15 cellular contexts compared by ENCODE assay signal in genomic region chr2:618591-618990, GRCh38. TPM values are rescaled to one million over a fixed set of nuclear protein-coding genes. Genes with fewer than 3 reads are reported as not detected.
DNase-seq lines count a peak whose midpoint lies in the region; ATAC-seq and TF ChIP-seq lines count a peak whose summit lies in the region.
"Had no signal": no experiment of that assay in that cellular context is flagged by ENCODE, and none has a peak within 500 bp of the region (broad histone marks: within the 10 kb centered on the region; RNA-seq: fewer than 3 reads in every experiment).

No MANE protein-coding gene starts in this region.

- 93% methylated on average over 5 of the region's 5 CpGs for WGBS in esophagus muscularis mucosa

- H3K9me3 ChIP-seq in esophagus muscularis mucosa = peaks cover 0 to 16% (median 14%) of the 10 kb centered on the region in 4 donors
- H3K9me3 ChIP-seq: HAP-1 had no signal

- H3K27ac Mint-ChIP-seq in MCF 10A (ENCODE audit: low read depth, unreplicated experiment) = no peak overlapping the region
- H3K27ac Mint-ChIP-seq: CD14-positive monocyte; CD8-positive, alpha-beta T cell had no signal

- no peak for TF ChIP-seq POLR2A in esophagus muscularis mucosa (IDR thresholded peaks at IDR 0.05; ENCODE audit: low read depth)

- intact Hi-C loops in esophagus muscularis mucosa (cut with DNase I) = no loop called here
- intact Hi-C loops in MCF 10A (cut with micrococcal nuclease) = no loop called here

- H3K36me3 ChIP-seq in esophagus muscularis mucosa = no peaks in the 10 kb centered on the region
- H3K36me3 ChIP-seq: HAP-1 had no signal

- H3K36me3 Mint-ChIP-seq in MCF 10A (ENCODE audit: insufficient read depth, unreplicated experiment) = no peaks in the 10 kb centered on the region
- H3K36me3 Mint-ChIP-seq: CD14-positive monocyte; CD8-positive, alpha-beta T cell had no signal

- H3K4me3 Mint-ChIP-seq in MCF 10A (ENCODE audit: unreplicated experiment) = no peak overlapping the region
- H3K4me3 Mint-ChIP-seq: CD14-positive monocyte; CD8-positive, alpha-beta T cell had no signal

- DNase-seq in activated effector memory CD4-positive, alpha-beta T cell treated with anti-CD3 and anti-CD28 coated beads, Interleukin-2, amount 50 U/mL, for 16 hours = peak; percentile 42
- no peak for DNase-seq in activated effector memory CD4-positive, alpha-beta T cell treated with Interleukin-2 at 50 U/mL for 16 hours
- DNase-seq in esophagus muscularis mucosa (ENCODE audit: extremely low spot score) (peak; percentile 78), left lobe of liver (ENCODE audit: low spot score) (peak; percentile 10), MCF 10A (ENCODE audit: unreplicated experiment) (no peak)
- peak; percentile 10 for DNase-seq in stimulated activated CD8-positive, alpha-beta memory T cell treated with anti-CD3 and anti-CD28 coated beads, Interleukin-4, amount 100 ng/mL, for 48 hours
- DNase-seq: COR-L47, DMS153, DMS79 treated with DMSO at 0.1 percent for 48 hours, EL had no signal

- ATAC-seq in left lobe of liver (no peak), GM18511 (IDR thresholded peaks at IDR 0.05; ENCODE audit: unreplicated experiment) (no peak)
- ATAC-seq: CD8-positive, alpha-beta T cell had no signal

- no peak for TF ChIP-seq EP300 in esophagus muscularis mucosa (IDR thresholded peaks at IDR 0.05)

- peaks cover 15% of the 10 kb centered on the region for H3K9me3 Mint-ChIP-seq in MCF 10A (ENCODE audit: unreplicated experiment)

- CTCF ChIA-PET in MCF 10A (lab: Yijun Ruan, JAX) = no interaction called here

- H3K27me3 Mint-ChIP-seq in MCF 10A (ENCODE audit: insufficient read depth, unreplicated experiment) = no peaks in the 10 kb centered on the region

- no peak for TF ChIP-seq CTCF in esophagus muscularis mucosa (IDR thresholded peaks at IDR 0.05)
- no peak for TF ChIP-seq CTCF in MCF 10A (IDR thresholded peaks at IDR 0.05; ENCODE audit: unreplicated experiment)

- no peaks in the 10 kb centered on the region for H3K27me3 ChIP-seq in esophagus muscularis mucosa

- POLR2A ChIA-PET in MCF 10A (lab: Yijun Ruan, JAX) = no interaction called here

- no peak overlapping the region for H3K27ac ChIP-seq in esophagus muscularis mucosa (replicated peaks in 1 of 4)
- H3K27ac ChIP-seq: HL-60 had no signal

- no peaks in the 10 kb centered on the region for H3K4me1 Mint-ChIP-seq in MCF 10A (ENCODE audit: insufficient read depth, unreplicated experiment)
- H3K4me1 Mint-ChIP-seq: CD14-positive monocyte had no signal

- H3K4me3 ChIP-seq in esophagus muscularis mucosa = no peak overlapping the region
- H3K4me3 ChIP-seq: HAP-1 had no signal

- H3K4me1 ChIP-seq in esophagus muscularis mucosa = no peaks in the 10 kb centered on the region
- H3K4me1 ChIP-seq: HAP-1 had no signal

- BruUV-seq in MCF 10A (replicated peaks; lab: Mats Ljungman, UMichigan) = no TSS peak

RNA-seq across cellular contexts. Expression of gene TMEM18, which starts 58.6 kb away (rescaled TPM):
- 10 to 100 TPM in 2 of 4 donors, 1 to 10 TPM in 2; 8.7 to 27.3 (median 10.2) TPM for total RNA-seq in esophagus muscularis mucosa
- 7.3 TPM for total RNA-seq in left lobe of liver
- 14.2 and 25.1 TPM in 2 replicates for total RNA-seq in MCF 10A (2022)

Comparison
In these comparisons a context has a peak if more than half of its experiments do, and no peak if none do; other contexts are left out.
1. DNase-seq: peak in activated effector memory CD4-positive, alpha-beta T cell treated with anti-CD3 and anti-CD28 coated beads, Interleukin-2, amount 50 U/mL, for 16 hours (single experiment), esophagus muscularis mucosa (single experiment), left lobe of liver (single experiment) and stimulated activated CD8-positive, alpha-beta memory T cell treated with anti-CD3 and anti-CD28 coated beads, Interleukin-4, amount 100 ng/mL, for 48 hours (single experiment); none in activated effector memory CD4-positive, alpha-beta T cell treated with Interleukin-2 at 50 U/mL for 16 hours (single experiment) and MCF 10A (single experiment).